Comparison of ENCODE assay signal across 16 cellular contexts in the genomic region with DNA sequence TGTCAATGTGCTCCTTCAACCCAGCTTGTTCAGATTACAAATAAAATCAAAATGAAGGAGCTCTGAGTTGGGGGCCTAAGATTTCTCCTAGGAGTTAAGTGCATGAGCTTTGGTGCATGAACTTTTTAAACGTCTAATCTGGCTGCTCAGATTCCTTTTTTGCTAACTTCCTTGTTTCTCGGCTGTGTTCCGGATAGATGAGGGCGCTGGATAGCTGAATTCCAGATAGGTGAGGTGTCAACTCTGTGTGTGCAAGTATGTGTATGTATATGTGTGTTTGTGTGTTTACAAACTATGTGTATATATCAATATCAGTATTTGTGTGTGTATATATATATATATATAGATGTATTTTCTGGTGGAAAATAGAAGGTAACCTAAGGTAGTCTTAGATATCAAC. TPM values are rescaled to one million over a fixed set of nuclear protein-coding genes. Genes with fewer than 3 reads are reported as not detected.
DNase-seq lines count a peak whose midpoint lies in the region; ATAC-seq and TF ChIP-seq lines count a peak whose summit lies in the region.
"Had no signal": no experiment of that assay in that cellular context is flagged by ENCODE, and none has a peak within 500 bp of the region (broad histone marks: within the 10 kb centered on the region; RNA-seq: fewer than 3 reads in every experiment).

No MANE protein-coding gene starts in this region.

- H3K4me2 ChIP-seq in GM23248 (ENCODE audit: unreplicated experiment): peak overlapping the region; percentile 4
- H3K4me2 ChIP-seq: BLaER1 had no signal

- H3K36me3 Mint-ChIP-seq in WTC11 (peaks cover 18% of the 10 kb centered on the region), memory B cell (peaks cover 44% of the 10 kb centered on the region)

- H3K9ac ChIP-seq in GM23248 (no peak overlapping the region), HUES64 (ENCODE audit: low read depth, low read length) (no peak overlapping the region)
- H3K9ac ChIP-seq: BLaER1 had no signal

- DNase-seq in GM23248 (no peak), WTC11 (ENCODE audit: low spot score) (no peak), memory B cell (ENCODE audit: low spot score in 2 of 2) (no peak), T-helper 9 cell (no peak)
- no peak for DNase-seq in activated CD8-positive, alpha-beta memory T cell treated with anti-CD3 and anti-CD28 coated beads for 24 hours
- DNase-seq: Karpas-422, MM.1S, NCI-H1930, NCI-H2171, NCI-H510A treated with DMSO at 0.1 percent for 48 hours, SIG-M5 had no signal

- peak overlapping the region; percentile 35 for H3K27ac Mint-ChIP-seq in WTC11
- peak overlapping the region; percentile 58 for H3K27ac Mint-ChIP-seq in memory B cell

- H3K4me3 Mint-ChIP-seq in WTC11 (peak overlapping the region; percentile 54), memory B cell (no peak overlapping the region)

- no peaks in the 10 kb centered on the region for H3K79me2 ChIP-seq in GM23248 (ENCODE audit: insufficient read depth)

- ATAC-seq in WTC11 (no peak), memory B cell (ENCODE audit: low read depth) (no peak), GM21528 (IDR thresholded peaks at IDR 0.05; ENCODE audit: low FRiP score, unreplicated experiment) (no peak), HG02884 (IDR thresholded peaks at IDR 0.05; ENCODE audit: unreplicated experiment) (no peak)
- ATAC-seq: HepG2 had no signal

- no peaks in the 10 kb centered on the region for H3K9me2 ChIP-seq in GM23248 (ENCODE audit: insufficient read depth)

- H3K27me3 ChIP-seq in GM23248 (replicated peaks; ENCODE audit: insufficient read depth) (no peaks in the 10 kb centered on the region), HUES64 (ENCODE audit: insufficient read depth, low read length) (no peaks in the 10 kb centered on the region)
- H3K27me3 ChIP-seq: BLaER1 had no signal

- CTCF ChIA-PET in WTC11 (lab: Charles Lee): interaction anchor here (0.9 to 2.5 kb wide), 4 partner anchors 37 to 122 kb away, joined by 5 to 18 read pairs (median 11); a partner anchor contains a TSS

- POLR2A ChIA-PET in WTC11 (lab: Charles Lee): interaction anchor here (1.3 kb wide), 1 partner anchor 12 kb away, joined by 4 read pairs; no protein-coding TSS in a partner anchor

- WGBS in GM23248 (ENCODE audit: low coverage in 1 of 2, low lambda C conversion rate in 2 of 2, missing lambda C conversion rate in 2 of 2), 2 experiments: 82 to 85% methylated on average over 4 of the region's 4 CpGs
- WGBS in HUES64: 72% methylated on average over 4 of the region's 4 CpGs

- H4K20me1 ChIP-seq in GM23248 (ENCODE audit: insufficient read depth): no peaks in the 10 kb centered on the region
- H4K20me1 ChIP-seq: BLaER1 had no signal

- no peak overlapping the region for H3K4me3 ChIP-seq in GM23248
- H3K4me3 ChIP-seq in HUES64 (ENCODE audit: low read length): peak overlapping the region; percentile 38; the same call in 1 of the 2 replicates
- H3K4me3 ChIP-seq: BLaER1 had no signal

- H3F3A ChIP-seq in GM23248 (ENCODE audit: insufficient read depth): peaks cover 25% of the 10 kb centered on the region

- H3K27me3 Mint-ChIP-seq in WTC11 (ENCODE audit: low read depth) (no peaks in the 10 kb centered on the region), memory B cell (no peaks in the 10 kb centered on the region)

- in situ Hi-C loops in GM23248 (cut with MboI): no loop called here

- H3K4me1 Mint-ChIP-seq in WTC11 (peaks cover 53% of the 10 kb centered on the region), memory B cell (peaks cover 12% of the 10 kb centered on the region)

- H3K9me3 ChIP-seq in GM23248 (ENCODE audit: low read depth): no peaks in the 10 kb centered on the region
- H3K9me3 ChIP-seq in HUES64 (ENCODE audit: insufficient read depth, low read depth, low read length): no peaks in the 10 kb centered on the region

- H3K27ac ChIP-seq in GM23248: no peak overlapping the region
- peak overlapping the region; percentile 37; the same call in 1 of the 2 replicates for H3K27ac ChIP-seq in HUES64 (ENCODE audit: low read depth, low read length)
- H3K27ac ChIP-seq: BLaER1 had no signal

- TF ChIP-seq CTCF in WTC11 (IDR thresholded peaks at IDR 0.05): no peak

- H2AFZ ChIP-seq in GM23248: no peak overlapping the region

- H3K36me3 ChIP-seq in GM23248 (ENCODE audit: low read depth): peaks cover 22% of the 10 kb centered on the region
- H3K36me3 ChIP-seq in HUES64 (ENCODE audit: insufficient read depth, low read length): no peaks in the 10 kb centered on the region

- H3K4me1 ChIP-seq in GM23248 (ENCODE audit: insufficient read depth) (peaks cover 17% of the 10 kb centered on the region), HUES64 (ENCODE audit: insufficient read depth, low read length) (peaks cover 30% of the 10 kb centered on the region)

- H3K9me3 Mint-ChIP-seq in WTC11: peaks cover 12% of the 10 kb centered on the region
- no peaks in the 10 kb centered on the region for H3K9me3 Mint-ChIP-seq in memory B cell

TF ChIP-seq in WTC11, 78 proteins besides CTCF, POLR2A, EP300 and RAD21 (continues in another document):
- TF ChIP-seq ZNF396 (CRISPR knock-in tag; IDR thresholded peaks at IDR 0.05; ENCODE audit: borderline replicate concordance): no peak
- TF ChIP-seq, protein P1, sequence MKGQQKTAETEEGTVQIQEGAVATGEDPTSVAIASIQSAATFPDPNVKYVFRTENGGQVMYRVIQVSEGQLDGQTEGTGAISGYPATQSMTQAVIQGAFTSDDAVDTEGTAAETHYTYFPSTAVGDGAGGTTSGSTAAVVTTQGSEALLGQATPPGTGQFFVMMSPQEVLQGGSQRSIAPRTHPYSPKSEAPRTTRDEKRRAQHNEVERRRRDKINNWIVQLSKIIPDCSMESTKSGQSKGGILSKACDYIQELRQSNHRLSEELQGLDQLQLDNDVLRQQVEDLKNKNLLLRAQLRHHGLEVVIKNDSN (CRISPR knock-in tag; IDR thresholded peaks at IDR 0.05): no peak
- TF ChIP-seq, protein P2, sequence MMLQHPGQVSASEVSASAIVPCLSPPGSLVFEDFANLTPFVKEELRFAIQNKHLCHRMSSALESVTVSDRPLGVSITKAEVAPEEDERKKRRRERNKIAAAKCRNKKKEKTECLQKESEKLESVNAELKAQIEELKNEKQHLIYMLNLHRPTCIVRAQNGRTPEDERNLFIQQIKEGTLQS (CRISPR knock-in tag; conservative IDR thresholded peaks at IDR 0.05): no peak
- no peak for TF ChIP-seq ZNF138 (CRISPR knock-in tag; conservative IDR thresholded peaks at IDR 0.05)
- no peak for TF ChIP-seq CREM (CRISPR knock-in tag; IDR thresholded peaks at IDR 0.05)
- TF ChIP-seq FOXP1 (CRISPR knock-in tag; IDR thresholded peaks at IDR 0.05; ENCODE audit: borderline replicate concordance): no peak
- TF ChIP-seq ZBTB21 (CRISPR knock-in tag; IDR thresholded peaks at IDR 0.05; ENCODE audit: borderline replicate concordance): no peak
- TF ChIP-seq, protein P3, sequence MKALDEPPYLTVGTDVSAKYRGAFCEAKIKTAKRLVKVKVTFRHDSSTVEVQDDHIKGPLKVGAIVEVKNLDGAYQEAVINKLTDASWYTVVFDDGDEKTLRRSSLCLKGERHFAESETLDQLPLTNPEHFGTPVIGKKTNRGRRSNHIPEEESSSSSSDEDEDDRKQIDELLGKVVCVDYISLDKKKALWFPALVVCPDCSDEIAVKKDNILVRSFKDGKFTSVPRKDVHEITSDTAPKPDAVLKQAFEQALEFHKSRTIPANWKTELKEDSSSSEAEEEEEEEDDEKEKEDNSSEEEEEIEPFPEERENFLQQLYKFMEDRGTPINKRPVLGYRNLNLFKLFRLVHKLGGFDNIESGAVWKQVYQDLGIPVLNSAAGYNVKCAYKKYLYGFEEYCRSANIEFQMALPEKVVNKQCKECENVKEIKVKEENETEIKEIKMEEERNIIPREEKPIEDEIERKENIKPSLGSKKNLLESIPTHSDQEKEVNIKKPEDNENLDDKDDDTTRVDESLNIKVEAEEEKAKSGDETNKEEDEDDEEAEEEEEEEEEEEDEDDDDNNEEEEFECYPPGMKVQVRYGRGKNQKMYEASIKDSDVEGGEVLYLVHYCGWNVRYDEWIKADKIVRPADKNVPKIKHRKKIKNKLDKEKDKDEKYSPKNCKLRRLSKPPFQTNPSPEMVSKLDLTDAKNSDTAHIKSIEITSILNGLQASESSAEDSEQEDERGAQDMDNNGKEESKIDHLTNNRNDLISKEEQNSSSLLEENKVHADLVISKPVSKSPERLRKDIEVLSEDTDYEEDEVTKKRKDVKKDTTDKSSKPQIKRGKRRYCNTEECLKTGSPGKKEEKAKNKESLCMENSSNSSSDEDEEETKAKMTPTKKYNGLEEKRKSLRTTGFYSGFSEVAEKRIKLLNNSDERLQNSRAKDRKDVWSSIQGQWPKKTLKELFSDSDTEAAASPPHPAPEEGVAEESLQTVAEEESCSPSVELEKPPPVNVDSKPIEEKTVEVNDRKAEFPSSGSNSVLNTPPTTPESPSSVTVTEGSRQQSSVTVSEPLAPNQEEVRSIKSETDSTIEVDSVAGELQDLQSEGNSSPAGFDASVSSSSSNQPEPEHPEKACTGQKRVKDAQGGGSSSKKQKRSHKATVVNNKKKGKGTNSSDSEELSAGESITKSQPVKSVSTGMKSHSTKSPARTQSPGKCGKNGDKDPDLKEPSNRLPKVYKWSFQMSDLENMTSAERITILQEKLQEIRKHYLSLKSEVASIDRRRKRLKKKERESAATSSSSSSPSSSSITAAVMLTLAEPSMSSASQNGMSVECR (CRISPR knock-in tag; IDR thresholded peaks at IDR 0.05; ENCODE audit: borderline replicate concordance): no peak
- no peak for TF ChIP-seq MXD4 (CRISPR knock-in tag; IDR thresholded peaks at IDR 0.05; ENCODE audit: borderline replicate concordance)

RNA-seq across cellular contexts. Expression of a gene that starts 37.5 kb away (rescaled TPM):
- 10.1 and 10.8 TPM in 2 replicates for total RNA-seq in GM23248 (2014; rRNA removed; shearing (Covaris generic))
- polyA plus RNA-seq in GM23248 (2016; fragmentation: Nextera tagmentation; extraction: Ambion mirVana): 7.9 and 8.6 TPM in 2 replicates
- polyA plus RNA-seq in HUES64 (2013, experiment 1 of 2): 6.5 TPM
- 6.8 TPM for polyA plus RNA-seq in HUES64 (2013, experiment 2 of 2)
- total RNA-seq in WTC11 (2021): 16.9 to 23.3 TPM (median 16.9 TPM) in 3 replicates

RNA-seq across cellular contexts. Expression of a gene that starts 49.5 kb away (rescaled TPM):
- 71.5 and 78.4 TPM in 2 replicates for total RNA-seq in GM23248 (2014; rRNA removed; shearing (Covaris generic))
- 55.9 and 59.5 TPM in 2 replicates for polyA plus RNA-seq in GM23248 (2016; fragmentation: Nextera tagmentation; extraction: Ambion mirVana)
- polyA plus RNA-seq in HUES64 (2013, experiment 1 of 2): 3.0 TPM
- 4.3 TPM for polyA plus RNA-seq in HUES64 (2013, experiment 2 of 2)
- total RNA-seq in WTC11 (2021): 11.2 to 11.3 TPM (median 11.2 TPM) in 3 replicates

RNA-seq across cellular contexts. Expression of a gene that starts 51.5 kb away (rescaled TPM):
- total RNA-seq in GM23248 (2014; rRNA removed; shearing (Covaris generic)): 2.4 and 7.9 TPM in 2 replicates
- 9.2 and 12.8 TPM in 2 replicates for polyA plus RNA-seq in GM23248 (2016; fragmentation: Nextera tagmentation; extraction: Ambion mirVana)
- 6.1 TPM for polyA plus RNA-seq in HUES64 (2013, experiment 1 of 2)
- polyA plus RNA-seq in HUES64 (2013, experiment 2 of 2): 8.2 TPM
- 9.9 to 12.8 TPM (median 10.1 TPM) in 3 replicates for total RNA-seq in WTC11 (2021)
